Comparison of ENCODE assay signal across 21 cellular contexts in the genomic region with DNA sequence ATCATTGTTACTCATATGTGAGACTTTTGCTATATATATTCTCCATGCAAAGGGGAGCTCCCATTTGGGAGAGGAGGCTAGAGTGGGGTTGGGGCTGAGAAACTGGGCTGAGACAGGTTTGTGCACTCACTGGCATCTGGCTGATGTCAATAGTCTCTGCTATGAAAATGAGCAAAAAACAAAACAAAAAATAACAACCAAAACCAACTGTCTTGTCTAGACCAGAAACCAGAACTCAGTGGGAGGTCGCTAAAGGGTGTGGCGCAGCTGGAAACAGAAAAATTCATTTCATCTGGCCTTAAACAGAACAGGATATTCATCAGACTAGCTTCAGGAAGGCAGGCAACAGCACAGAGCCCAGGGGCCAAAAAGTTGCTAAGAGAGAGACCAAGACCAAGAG.
DNase-seq lines count a peak whose midpoint lies in the region; ATAC-seq and TF ChIP-seq lines count a peak whose summit lies in the region.
"Had no signal": no experiment of that assay in that cellular context is flagged by ENCODE, and none has a peak within 500 bp of the region (broad histone marks: within the 10 kb centered on the region; RNA-seq: fewer than 3 reads in every experiment).

No MANE protein-coding gene starts in this region.

- ATAC-seq in GM18517 (IDR thresholded peaks at IDR 0.05; ENCODE audit: unreplicated experiment): peak; percentile 57
- peak; percentile 56 for ATAC-seq in GM21526 (IDR thresholded peaks at IDR 0.05; ENCODE audit: low FRiP score, unreplicated experiment)
- ATAC-seq in HG03045 (IDR thresholded peaks at IDR 0.05; ENCODE audit: unreplicated experiment): peak; percentile 49
- no peak for ATAC-seq in left lobe of liver
- no peak for ATAC-seq in HG03354 (IDR thresholded peaks at IDR 0.05; ENCODE audit: poor library complexity, severe bottlenecking, unreplicated experiment)
- ATAC-seq: A549, HepG2, K562 had no signal

- peaks cover 7% of the 10 kb centered on the region for H3K9me3 Mint-ChIP-seq in neural crest cell

- H3K4me1 Mint-ChIP-seq in neural crest cell: no peaks in the 10 kb centered on the region
- H3K4me1 Mint-ChIP-seq: B cell, CD14-positive monocyte had no signal

- H3K4me3 Mint-ChIP-seq in neural crest cell: no peak overlapping the region
- H3K4me3 Mint-ChIP-seq: B cell, CD14-positive monocyte had no signal

- no peak for DNase-seq in neural crest cell (ENCODE audit: low read depth, low spot score)
- no peak for DNase-seq in glomerular visceral epithelial cell (ENCODE audit: extremely low spot score)
- DNase-seq in left lobe of liver (ENCODE audit: low spot score): no peak
- no peak for DNase-seq in NCI-H1436 treated with DMSO at 0.1 percent for 48 hours (lab: John Stamatoyannopoulos, UW)
- DNase-seq: GDM1; NCI-H1092; NCI-H1436; NCI-H2029; NCI-H2227 treated with DMSO at 0.1 percent for 48 hours; NCI-H510A; NCI-H748 treated with DMSO at 0.1 percent for 48 hours; NK-92 treated with Interleukin-12 subunit alpha and Interleukin-12 subunit beta, amount 100 ng/mL, for 24 hours had no signal

- H3K27ac Mint-ChIP-seq in neural crest cell (ENCODE audit: unreplicated experiment): peak overlapping the region; percentile 36
- H3K27ac Mint-ChIP-seq: B cell, CD14-positive monocyte had no signal

- no peak for TF ChIP-seq CTCF in neural crest cell (conservative IDR thresholded peaks at IDR 0.05)

- H3K27me3 Mint-ChIP-seq in neural crest cell (ENCODE audit: low read depth): no peaks in the 10 kb centered on the region

- H3K36me3 Mint-ChIP-seq in neural crest cell (ENCODE audit: low read depth): no peaks in the 10 kb centered on the region
- H3K36me3 Mint-ChIP-seq: CD14-positive monocyte had no signal

Comparison
In these comparisons a context has a peak if more than half of its experiments do, and no peak if none do; other contexts are left out.
1. ATAC-seq: peak in GM18517 (single experiment), GM21526 (single experiment) and HG03045 (single experiment); none in left lobe of liver (single experiment) and HG03354 (single experiment).